In the genomic region with DNA sequence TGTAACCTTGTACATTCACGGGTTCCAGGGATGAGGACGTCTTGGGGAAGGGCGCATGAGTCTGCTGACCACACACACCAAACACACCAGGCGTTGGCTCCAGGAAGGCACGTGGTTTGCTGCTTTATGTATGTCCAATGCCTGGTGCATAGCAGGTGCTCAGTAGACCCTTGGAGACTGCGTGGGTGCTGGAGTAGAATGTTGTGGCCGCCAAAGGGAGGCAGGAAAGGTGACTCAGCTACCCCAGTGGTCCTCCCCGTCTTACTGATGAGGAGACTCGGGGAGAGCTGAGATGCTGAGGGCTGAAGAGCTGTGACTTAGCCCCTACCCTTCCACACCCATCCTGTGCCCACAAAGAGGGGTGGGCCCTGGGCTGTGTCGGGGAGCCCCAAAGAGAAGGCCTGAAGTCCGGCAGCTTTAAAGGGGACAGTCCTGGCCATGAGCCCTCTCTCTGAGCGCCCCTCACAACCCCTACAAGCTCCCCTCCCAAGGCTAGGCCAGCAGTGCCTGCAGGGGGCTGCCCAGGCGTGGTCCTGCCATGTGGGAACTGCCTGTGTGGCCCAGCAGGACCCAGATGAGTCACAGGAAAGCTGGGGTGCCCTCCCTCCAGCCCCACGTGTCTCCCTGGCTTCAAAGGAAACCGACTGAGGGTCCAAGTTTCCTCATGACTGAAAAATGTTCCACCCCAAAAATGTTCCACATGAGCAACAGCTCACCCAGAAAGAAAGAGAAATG, we compare ENCODE assay signal across 7 cellular contexts. TPM values are rescaled to one million over a fixed set of nuclear protein-coding genes. Genes with fewer than 3 reads are reported as not detected.
A peak's percentile ranks its signal among the peaks of the same experiment; 100 is the strongest.
DNase-seq lines count a peak whose midpoint lies in the region; ATAC-seq and TF ChIP-seq lines count a peak whose summit lies in the region.

No MANE protein-coding gene starts in this region.

- H3K27me3 ChIP-seq in OCI-LY1 (ENCODE audit: insufficient read depth, low read length) = no peaks in the 10 kb centered on the region
- H3K27me3 ChIP-seq in suprapubic skin = no peaks in the 10 kb centered on the region

- no peak for TF ChIP-seq POLR2A in suprapubic skin (IDR thresholded peaks at IDR 0.05)

- peaks cover 32% of the 10 kb centered on the region for H3K36me3 Mint-ChIP-seq in activated T-helper 1 cell treated with anti-CD3 and anti-CD28 coated beads, Interleukin-12 subunit alpha, Interleukin-12 subunit beta, Interleukin-2, Interleukin-4 antibody, amounts not matched to agents 30 ng/mL and 10 ng/mL and 1 ng/mL, durations not matched to agents 14 hours and 24 hours and 36 hours (ENCODE audit: low read depth)

- no peak overlapping the region for H3K4me3 ChIP-seq in OCI-LY1 (ENCODE audit: low read depth, low read length, poor library complexity, severe bottlenecking)
- H3K4me3 ChIP-seq in mucosa of descending colon = no peak overlapping the region
- no peak overlapping the region for H3K4me3 ChIP-seq in suprapubic skin

- H3K9me3 Mint-ChIP-seq in activated T-helper 1 cell treated with anti-CD3 and anti-CD28 coated beads, Interleukin-12 subunit alpha, Interleukin-12 subunit beta, Interleukin-2, Interleukin-4 antibody, amounts not matched to agents 30 ng/mL and 10 ng/mL and 1 ng/mL, durations not matched to agents 14 hours and 24 hours and 36 hours = peaks cover 11% of the 10 kb centered on the region

- H3K4me3 Mint-ChIP-seq in activated T-helper 1 cell treated with anti-CD3 and anti-CD28 coated beads, Interleukin-12 subunit alpha, Interleukin-12 subunit beta, Interleukin-2, Interleukin-4 antibody, amounts not matched to agents 30 ng/mL and 10 ng/mL and 1 ng/mL, durations not matched to agents 14 hours and 24 hours and 36 hours = peak overlapping the region; percentile 81

- H3F3A ChIP-seq in OCI-LY1 (ENCODE audit: insufficient read depth, low read length) = no peaks in the 10 kb centered on the region

- no peak overlapping the region for H2AFZ ChIP-seq in OCI-LY1 (ENCODE audit: low read length)

- 75% methylated on average over 11 of the region's 15 CpGs for WGBS in suprapubic skin

- H3K27ac Mint-ChIP-seq in activated T-helper 1 cell treated with anti-CD3 and anti-CD28 coated beads, Interleukin-12 subunit alpha, Interleukin-12 subunit beta, Interleukin-2, Interleukin-4 antibody, amounts not matched to agents 30 ng/mL and 10 ng/mL and 1 ng/mL, durations not matched to agents 14 hours and 24 hours and 36 hours = peak overlapping the region; percentile 99

- H3K36me3 ChIP-seq in OCI-LY1 (ENCODE audit: insufficient read depth, low read length) = no peaks in the 10 kb centered on the region
- H3K36me3 ChIP-seq in mucosa of descending colon (ENCODE audit: low read depth) = no peaks in the 10 kb centered on the region
- no peaks in the 10 kb centered on the region for H3K36me3 ChIP-seq in suprapubic skin

- H3K4me1 Mint-ChIP-seq in activated T-helper 1 cell treated with anti-CD3 and anti-CD28 coated beads, Interleukin-12 subunit alpha, Interleukin-12 subunit beta, Interleukin-2, Interleukin-4 antibody, amounts not matched to agents 30 ng/mL and 10 ng/mL and 1 ng/mL, durations not matched to agents 14 hours and 24 hours and 36 hours (ENCODE audit: low read depth) = peaks cover 91% of the 10 kb centered on the region

- TF ChIP-seq EP300 in suprapubic skin (IDR thresholded peaks at IDR 0.05) = no peak

- ATAC-seq in mucosa of descending colon (peak; percentile 28), HG03108 (IDR thresholded peaks at IDR 0.05; ENCODE audit: unreplicated experiment) (no peak)

- peaks cover 4% of the 10 kb centered on the region; the same call in 1 of the 2 replicates for H3K9me3 ChIP-seq in OCI-LY1 (ENCODE audit: low read length)
- no peaks in the 10 kb centered on the region for H3K9me3 ChIP-seq in mucosa of descending colon
- no peaks in the 10 kb centered on the region for H3K9me3 ChIP-seq in suprapubic skin

- no peaks in the 10 kb centered on the region for H3K9me2 ChIP-seq in OCI-LY1 (ENCODE audit: low read depth, low read length)

- H3K4me1 ChIP-seq in OCI-LY1 (ENCODE audit: insufficient read depth, low read length, severe bottlenecking) = peaks cover 10% of the 10 kb centered on the region
- H3K4me1 ChIP-seq in mucosa of descending colon (ENCODE audit: low read depth) = no peaks in the 10 kb centered on the region
- peaks cover 15% of the 10 kb centered on the region for H3K4me1 ChIP-seq in suprapubic skin

- no peaks in the 10 kb centered on the region for H3K79me2 ChIP-seq in OCI-LY1 (ENCODE audit: insufficient read depth, low read length)

- no peak for TF ChIP-seq CTCF in OCI-LY1 (IDR thresholded peaks at IDR 0.05; ENCODE audit: low read length)
- TF ChIP-seq CTCF in mucosa of descending colon (IDR thresholded peaks at IDR 0.05) = no peak
- no peak for TF ChIP-seq CTCF in suprapubic skin (IDR thresholded peaks at IDR 0.05)

- H3K27me3 Mint-ChIP-seq in activated T-helper 1 cell treated with anti-CD3 and anti-CD28 coated beads, Interleukin-12 subunit alpha, Interleukin-12 subunit beta, Interleukin-2, Interleukin-4 antibody, amounts not matched to agents 30 ng/mL and 10 ng/mL and 1 ng/mL, durations not matched to agents 14 hours and 24 hours and 36 hours (ENCODE audit: insufficient read depth) = no peaks in the 10 kb centered on the region

- H3K27ac ChIP-seq in OCI-LY1 (ENCODE audit: low read depth, low read length, poor library complexity, severe bottlenecking) = no peak overlapping the region
- H3K27ac ChIP-seq in suprapubic skin = peak overlapping the region; percentile 51

- intact Hi-C loops in activated T-helper 1 cell treated with anti-CD3 and anti-CD28 coated beads, Interleukin-12 subunit alpha, Interleukin-12 subunit beta, Interleukin-2, Interleukin-4 antibody, amounts not matched to agents 30 ng/mL and 10 ng/mL and 1 ng/mL, durations not matched to agents 14 hours and 24 hours and 36 hours (cut with micrococcal nuclease) = loop anchor here (1.0 to 10.0 kb wide), 7 partner anchors 12 to 519 kb away; partner anchors contain the start of genes SLC9A8 and UBE2V1
- intact Hi-C loops in mucosa of descending colon (cut with DNase I, micrococcal nuclease) = no loop called here

- H4K20me1 ChIP-seq in OCI-LY1 (ENCODE audit: insufficient read depth, low read length) = no peaks in the 10 kb centered on the region

- DNase-seq in activated T-helper 1 cell treated with anti-CD3 and anti-CD28 coated beads, Interleukin-12 subunit alpha, Interleukin-12 subunit beta, Interleukin-2, Interleukin-4 antibody, amounts not matched to agents 30 ng/mL and 10 ng/mL and 1 ng/mL, durations not matched to agents 14 hours and 24 hours and 36 hours (ENCODE audit: low spot score) = peak; percentile 71
- no peak for DNase-seq in mucosa of descending colon
- DNase-seq in suprapubic skin (ENCODE audit: low spot score in 2 of 2) = no peak
- no peak for DNase-seq in NCI-H82 (lab: John Stamatoyannopoulos, UW)
- no peak for DNase-seq in NCI-H146 (lab: John Stamatoyannopoulos, UW)

- no peak overlapping the region for H3K9ac ChIP-seq in OCI-LY1 (ENCODE audit: low read length)

- H3K4me2 ChIP-seq in OCI-LY1 (ENCODE audit: low read length) = 0 out of 2 replicates have a peak overlapping the region, but pooled peaks have one; percentile 5

RNA-seq across cellular contexts. Expression of gene PTGIS, which starts 28.0 kb away (rescaled TPM):
- 40.6 and 43.6 TPM in 2 replicates for total RNA-seq in activated T-helper 1 cell treated with anti-CD3 and anti-CD28 coated beads, Interleukin-12 subunit alpha, Interleukin-12 subunit beta, Interleukin-2, Interleukin-4 antibody, amounts not matched to agents 30 ng/mL and 10 ng/mL and 1 ng/mL, durations not matched to agents 14 hours and 24 hours and 36 hours
- total RNA-seq in mucosa of descending colon (10 to 100 TPM in 2 of 3 donors, 1 to 10 TPM in 1; 3.8 to 45.8 (median 12.3) TPM), suprapubic skin (10 to 100 TPM in 1 of 4 donors, 1 to 10 TPM in 3; 4.3 to 14.4 (median 7.0) TPM)
